26 cellular contexts compared by ENCODE assay signal in genomic region chr18:79898952-79899608, GRCh38. TPM values are rescaled to one million over a fixed set of nuclear protein-coding genes. Genes with fewer than 3 reads are reported as not detected.
DNase-seq lines count a peak whose midpoint lies in the region; ATAC-seq, FAIRE-seq and TF ChIP-seq lines count a peak whose summit lies in the region.
"Had no signal": no experiment of that assay in that cellular context is flagged by ENCODE, and none has a peak within 500 bp of the region (broad histone marks: within the 10 kb centered on the region; RNA-seq: fewer than 3 reads in every experiment).

No MANE protein-coding gene starts in this region.

- H3K36me3 ChIP-seq in K562 (ENCODE audit: control insufficient read depth, insufficient read depth, low read length): no peaks in the 10 kb centered on the region

- CTCF ChIA-PET in activated CD4-positive, alpha-beta memory T cell treated with anti-CD3 and anti-CD28 coated beads, Interleukin-2, amount 10 ng/mL, durations not matched to agents 7 days and 5 days (lab: Charles Lee): interaction anchor here (0.5 kb wide), 1 partner anchor 28 kb away, joined by 6 read pairs; no protein-coding TSS in a partner anchor
- CTCF ChIA-PET in activated CD4-positive, alpha-beta memory T cell treated with anti-CD3 and anti-CD28 coated beads for 36 hours (lab: Charles Lee): no interaction called here
- CTCF ChIA-PET in K562 (lab: Yijun Ruan, JAX; ENCODE audit: low intra/inter-chr PET ratio): no interaction called here

- 93% methylated on average over 3 of the region's 70 CpGs for WGBS in K562 (ENCODE audit: insufficient coverage, low coverage, missing lambda C conversion rate)

- no TSS peak for BruUV-seq in K562 (replicated peaks; lab: Mats Ljungman, UMichigan)

- no peak for TF ChIP-seq POLR2A in K562 (conservative IDR thresholded peaks at IDR 0.05)

- no peaks in the 10 kb centered on the region for H3K27me3 ChIP-seq in K562 (ENCODE audit: control insufficient read depth in 2 of 2, insufficient read depth in 2 of 2, low read length in 2 of 2)
- H3K27me3 ChIP-seq: foreskin keratinocyte, tibial nerve had no signal

- no peak overlapping the region for H3K4me3 ChIP-seq in K562
- H3K4me3 ChIP-seq: tibial nerve had no signal

- H3K79me2 ChIP-seq in K562 (ENCODE audit: control insufficient read depth, insufficient read depth, low read length): no peaks in the 10 kb centered on the region

- no peak overlapping the region for H3K9ac ChIP-seq in K562 (ENCODE audit: insufficient read depth in 1 of 2, low read depth in 2 of 2, low read length in 2 of 2)

- TF ChIP-seq RAD21 in K562 (CRISPR knock-in tag; conservative IDR thresholded peaks at IDR 0.05 in 1 of 2, IDR thresholded peaks at IDR 0.05 in 1 of 2): no peak

- H3K9me3 Mint-ChIP-seq in activated CD4-positive, alpha-beta memory T cell treated with anti-CD3 and anti-CD28 coated beads, Interleukin-2, amount 10 ng/mL, durations not matched to agents 7 days and 5 days: peaks cover 41% of the 10 kb centered on the region
- H3K9me3 Mint-ChIP-seq in activated CD4-positive, alpha-beta memory T cell treated with anti-CD3 and anti-CD28 coated beads for 36 hours: peaks cover 36% of the 10 kb centered on the region

- no peak overlapping the region for H3K4me2 ChIP-seq in K562 (ENCODE audit: insufficient read depth, low read length)

- no peaks in the 10 kb centered on the region for H3K27me3 Mint-ChIP-seq in activated CD4-positive, alpha-beta memory T cell treated with anti-CD3 and anti-CD28 coated beads, Interleukin-2, amount 10 ng/mL, durations not matched to agents 7 days and 5 days
- no peaks in the 10 kb centered on the region for H3K27me3 Mint-ChIP-seq in activated CD4-positive, alpha-beta memory T cell treated with anti-CD3 and anti-CD28 coated beads for 36 hours
- H3K27me3 Mint-ChIP-seq: stimulated activated naive CD8-positive, alpha-beta T cell treated with anti-CD3 and anti-CD28 coated beads, Interleukin-15, Interleukin-2, amounts not matched to agents 100 ng/mL and 50 ng/mL, for 24 hours had no signal

- ATAC-seq in K562 (no peak), left lobe of liver (peak; percentile 3), GM21737 (IDR thresholded peaks at IDR 0.05; ENCODE audit: unreplicated experiment) (no peak)
- ATAC-seq: CD8-positive, alpha-beta T cell; foreskin keratinocyte; SK-N-SH treated with all-trans-retinoic acid at 6 μM for 48 hours had no signal

- no peaks in the 10 kb centered on the region for H3K4me1 Mint-ChIP-seq in activated CD4-positive, alpha-beta memory T cell treated with anti-CD3 and anti-CD28 coated beads, Interleukin-2, amount 10 ng/mL, durations not matched to agents 7 days and 5 days
- H3K4me1 Mint-ChIP-seq in activated CD4-positive, alpha-beta memory T cell treated with anti-CD3 and anti-CD28 coated beads for 36 hours (ENCODE audit: low read depth): no peaks in the 10 kb centered on the region
- H3K4me1 Mint-ChIP-seq: brain had no signal

- H3K9me1 ChIP-seq in K562 (ENCODE audit: control insufficient read depth, insufficient read depth, low read length): no peaks in the 10 kb centered on the region

- no peak for FAIRE-seq in K562 (lab: Jason Lieb, UNC)
- FAIRE-seq: GM19239 had no signal

- peak; percentile 14 for DNase-seq in activated CD4-positive, alpha-beta memory T cell treated with anti-CD3 and anti-CD28 coated beads, Interleukin-2, amount 10 ng/mL, durations not matched to agents 7 days and 5 days
- no peak for DNase-seq in activated CD4-positive, alpha-beta memory T cell treated with anti-CD3 and anti-CD28 coated beads for 36 hours
- DNase-seq in K562 (ENCODE audit: extremely low read depth in 1 of 4, low spot score in 3 of 4) (no peak), left lobe of liver (ENCODE audit: low spot score) (no peak), G401 (ENCODE audit: low spot score) (no peak)
- peak; percentile 19 for DNase-seq in stimulated activated CD8-positive, alpha-beta memory T cell treated with anti-CD3 and anti-CD28 coated beads, Interleukin-4, amount 100 ng/mL, for 48 hours
- DNase-seq in stimulated activated CD4-positive, alpha-beta T cell treated with anti-CD3 and anti-CD28 coated beads, Interleukin-4, amount 100 ng/mL, for 4 hours: no peak
- DNase-seq: 8988T; activated gamma-delta T cell; activated T-cell treated with anti-CD3 and anti-CD28 coated beads for 4 hours; AML-193; effector CD4-positive, alpha-beta T cell; foreskin keratinocyte; NCI-H1092 treated with DMSO at 0.1 percent for 48 hours; NCI-H1930; NCI-H2227 treated with DMSO at 0.1 percent for 48 hours; NCI-H69; RPMI8226 had no signal

- TF ChIP-seq CTCF in K562 (IDR thresholded peaks at IDR 0.05 in 2 of 3, conservative IDR thresholded peaks at IDR 0.05 in 1 of 3; ENCODE audit: insufficient read depth in 2 of 3, low read depth in 1 of 3, low read length in 3 of 3): no peak

- no peaks in the 10 kb centered on the region for H3K4me1 ChIP-seq in K562 (replicated peaks in 1 of 2; ENCODE audit: control insufficient read depth in 2 of 2, insufficient read depth in 2 of 2, low read length in 2 of 2)
- H3K4me1 ChIP-seq: foreskin keratinocyte, tibial nerve had no signal

- in situ Hi-C loops in K562 (cut with MboI): no loop called here
- in situ Hi-C loops in G401 (cut with HindIII; ENCODE audit: low sequenced_read_pairs): no loop called here

- no peak for TF ChIP-seq EP300 in K562 (IDR thresholded peaks at IDR 0.05; ENCODE audit: low read length)

- no peak overlapping the region for H3K4me3 Mint-ChIP-seq in activated CD4-positive, alpha-beta memory T cell treated with anti-CD3 and anti-CD28 coated beads, Interleukin-2, amount 10 ng/mL, durations not matched to agents 7 days and 5 days
- H3K4me3 Mint-ChIP-seq in activated CD4-positive, alpha-beta memory T cell treated with anti-CD3 and anti-CD28 coated beads for 36 hours: no peak overlapping the region
- H3K4me3 Mint-ChIP-seq: brain; CD8-positive, alpha-beta T cell; stimulated activated naive CD8-positive, alpha-beta T cell treated with anti-CD3 and anti-CD28 coated beads, Interleukin-15, Interleukin-2, amounts not matched to agents 100 ng/mL and 50 ng/mL, for 24 hours; T-helper 2 cell treated with Interferon-gamma antibody and Interleukin-4, amounts not matched to agents 5 μg/mL and 100 μg/mL, for 36 hours had no signal

- no peaks in the 10 kb centered on the region for H4K20me1 ChIP-seq in K562 (replicated peaks; ENCODE audit: control insufficient read depth, insufficient read depth, low read length)

- H3K27ac Mint-ChIP-seq in activated CD4-positive, alpha-beta memory T cell treated with anti-CD3 and anti-CD28 coated beads, Interleukin-2, amount 10 ng/mL, durations not matched to agents 7 days and 5 days: no peak overlapping the region
- H3K27ac Mint-ChIP-seq in activated CD4-positive, alpha-beta memory T cell treated with anti-CD3 and anti-CD28 coated beads for 36 hours: no peak overlapping the region
- H3K27ac Mint-ChIP-seq: brain; CD8-positive, alpha-beta T cell; stimulated activated naive CD8-positive, alpha-beta T cell treated with anti-CD3 and anti-CD28 coated beads, Interleukin-15, Interleukin-2, amounts not matched to agents 100 ng/mL and 50 ng/mL, for 24 hours; T-helper 2 cell treated with Interferon-gamma antibody and Interleukin-4, amounts not matched to agents 5 μg/mL and 100 μg/mL, for 36 hours had no signal

- H2AFZ ChIP-seq in K562 (ENCODE audit: low read depth, low read length): no peak overlapping the region

- H3K9me3 ChIP-seq in K562 (replicated peaks; ENCODE audit: control insufficient read depth, insufficient read depth, low read depth, low read length): peaks cover 2% of the 10 kb centered on the region

- no peak overlapping the region for H3K27ac ChIP-seq in K562 (ENCODE audit: extremely low read depth, low read depth, low read length)
- H3K27ac ChIP-seq: foreskin keratinocyte, tibial nerve had no signal

- intact Hi-C loops in activated CD4-positive, alpha-beta memory T cell treated with anti-CD3 and anti-CD28 coated beads for 36 hours (cut with micrococcal nuclease): no loop called here
- intact Hi-C loops in K562 (cut with micrococcal nuclease): no loop called here

- POLR2A ChIA-PET in activated CD4-positive, alpha-beta memory T cell treated with anti-CD3 and anti-CD28 coated beads, Interleukin-2, amount 10 ng/mL, durations not matched to agents 7 days and 5 days (lab: Charles Lee): no interaction called here
- POLR2A ChIA-PET in activated CD4-positive, alpha-beta memory T cell treated with anti-CD3 and anti-CD28 coated beads for 36 hours (lab: Charles Lee): no interaction called here
- POLR2A ChIA-PET in K562 (lab: Yijun Ruan, JAX): no interaction called here

- peaks cover 23% of the 10 kb centered on the region for H3K36me3 Mint-ChIP-seq in activated CD4-positive, alpha-beta memory T cell treated with anti-CD3 and anti-CD28 coated beads, Interleukin-2, amount 10 ng/mL, durations not matched to agents 7 days and 5 days (ENCODE audit: low read depth)
- H3K36me3 Mint-ChIP-seq in activated CD4-positive, alpha-beta memory T cell treated with anti-CD3 and anti-CD28 coated beads for 36 hours: peaks cover 16% of the 10 kb centered on the region

TF ChIP-seq in K562, 482 proteins besides CTCF, POLR2A, EP300 and RAD21 (continues in another document):
- peak; percentile 20; the same call in 1 of the 2 replicates for TF ChIP-seq POLR2G (IDR thresholded peaks at IDR 0.05; ENCODE audit: low read depth, low read length)
- no peak for TF ChIP-seq BCOR (IDR thresholded peaks at IDR 0.05)

RNA-seq across cellular contexts. Expression of gene SLC66A2, which starts 52.4 kb away (rescaled TPM):
- total RNA-seq in activated CD4-positive, alpha-beta memory T cell treated with anti-CD3 and anti-CD28 coated beads, Interleukin-2, amount 10 ng/mL, durations not matched to agents 7 days and 5 days: 10 to 100 TPM; 28.6 to 32.0 TPM
- 10 to 100 TPM; 27.2 to 29.5 TPM for total RNA-seq in activated CD4-positive, alpha-beta memory T cell treated with anti-CD3 and anti-CD28 coated beads for 36 hours
- total RNA-seq in K562 (2011; cell fraction: chromatin; rRNA removed; ENCODE audit: low replicate concordance): 7.5 and 14.8 TPM in 2 replicates
- total RNA-seq in K562 (2011; cell fraction: nucleolus; rRNA removed): 18.7 and 18.8 TPM in 2 replicates
- 9.4 and 11.6 TPM in 2 replicates for total RNA-seq in K562 (2011; cell fraction: nucleoplasm; rRNA removed)
- total RNA-seq in K562 (2014; rRNA removed) (12.9 and 17.2 TPM in 2 replicates), K562 (2014; rRNA removed; fragmentation: Illumina TruSeq; extraction: Trizol) (1.1 and 1.9 TPM in 2 replicates), K562 (2015; rRNA removed; fragmentation: Illumina TruSeq; extraction: Trizol) (6.1 and 6.5 TPM in 2 replicates), K562 (2021) (17.2 and 17.5 TPM in 2 replicates), left lobe of liver (140 TPM)
- polyA plus RNA-seq in K562 (2011; rRNA removed) (5.3 and 5.6 TPM in 2 replicates), K562 (2014; fragmentation: Illumina TruSeq; extraction: Trizol) (3.3 and 8.6 TPM in 2 replicates), K562 (2014; fragmentation: Nextera tagmentation; extraction: Ambion mirVana) (under 1 TPM; 0.25 to 0.38 TPM), K562 (2014; rRNA removed) (12.7 and 17.7 TPM in 2 replicates)
- polyA plus RNA-seq in K562 (2011; cell fraction: cytosol; rRNA removed): 8.8 and 27.2 TPM in 2 replicates
- polyA plus RNA-seq in K562 (2011; cell fraction: nucleus; rRNA removed): 7.4 and 16.2 TPM in 2 replicates
- polyA plus RNA-seq in K562 (2012): 9.1 and 10.4 TPM in 2 replicates
- 1.6 and 3.7 TPM in 2 replicates for polyA minus RNA-seq in K562 (2011; rRNA and poly(A)+ RNA removed)
- polyA minus RNA-seq in K562 (2011; cell fraction: cytosol; rRNA and poly(A)+ RNA removed): 5.3 and 6.8 TPM in 2 replicates
- 3.9 and 4.6 TPM in 2 replicates for polyA minus RNA-seq in K562 (2011; cell fraction: nucleus; rRNA and poly(A)+ RNA removed)
- 65.7 and 94.9 TPM in 2 replicates for total RNA-seq in G401 (2014; rRNA removed; shearing (Covaris generic))

Comparison
In these comparisons a context has a peak if more than half of its experiments do, and no peak if none do; other contexts are left out.
1. DNase-seq: peak in activated CD4-positive, alpha-beta memory T cell treated with anti-CD3 and anti-CD28 coated beads, Interleukin-2, amount 10 ng/mL, durations not matched to agents 7 days and 5 days (single experiment) and stimulated activated CD8-positive, alpha-beta memory T cell treated with anti-CD3 and anti-CD28 coated beads, Interleukin-4, amount 100 ng/mL, for 48 hours (single experiment); none in activated CD4-positive, alpha-beta memory T cell treated with anti-CD3 and anti-CD28 coated beads for 36 hours (single experiment), K562 (0 of 4), left lobe of liver (single experiment), stimulated activated CD4-positive, alpha-beta T cell treated with anti-CD3 and anti-CD28 coated beads, Interleukin-4, amount 100 ng/mL, for 4 hours (0 of 2) and G401 (single experiment).